In the genomic region with DNA sequence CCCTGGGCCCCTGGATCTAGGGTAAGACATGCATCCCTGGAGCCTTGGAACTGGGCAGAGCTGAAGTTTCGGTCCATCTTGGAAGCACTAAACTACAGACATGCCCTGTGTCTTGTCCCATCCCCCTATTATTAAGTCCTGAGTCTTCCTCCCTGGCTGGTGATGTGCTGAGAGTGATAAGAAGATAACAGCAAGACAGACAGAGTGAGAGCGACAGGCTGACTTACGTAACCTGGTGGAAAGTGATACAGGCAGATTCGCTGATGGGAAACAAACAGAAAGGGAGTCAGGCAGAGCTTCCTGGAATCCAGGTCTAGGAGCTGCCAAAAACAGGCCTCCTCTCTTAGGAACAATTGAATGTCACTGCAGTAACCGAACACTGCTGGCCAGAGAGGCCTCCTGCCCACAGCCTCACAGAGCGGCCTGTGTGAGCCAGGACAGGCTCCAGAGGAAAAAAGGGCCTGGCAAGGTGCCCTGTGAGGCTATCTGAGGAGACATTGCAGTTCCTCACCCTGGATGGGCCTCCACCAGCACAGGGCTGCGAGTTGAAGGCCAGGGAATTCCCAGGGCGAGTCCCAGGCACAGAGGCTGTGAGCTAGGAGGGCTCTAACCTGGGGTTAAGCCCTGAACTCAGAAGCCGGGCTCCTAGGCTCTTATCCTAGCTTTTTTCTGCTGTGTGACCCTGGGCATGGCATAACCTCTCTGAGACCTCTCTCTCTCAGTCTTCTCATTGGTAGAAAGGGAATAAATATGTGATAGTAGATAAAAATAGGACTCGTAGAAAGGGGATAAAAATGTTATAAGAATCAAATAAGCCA, we compare ENCODE assay signal across 1 cellular context.
TF ChIP-seq lines count a peak whose summit lies in the region.

No MANE protein-coding gene starts in this region.

TF ChIP-seq in HepG2, 621 proteins besides CTCF, POLR2A, EP300 and RAD21 (continued from another document and continues in another):
- TF ChIP-seq ZFX (CRISPR knock-in tag; IDR thresholded peaks at IDR 0.05; ENCODE audit: low read depth): peak; percentile 39; the same call in 1 of the 2 replicates
- TF ChIP-seq, protein P1, sequence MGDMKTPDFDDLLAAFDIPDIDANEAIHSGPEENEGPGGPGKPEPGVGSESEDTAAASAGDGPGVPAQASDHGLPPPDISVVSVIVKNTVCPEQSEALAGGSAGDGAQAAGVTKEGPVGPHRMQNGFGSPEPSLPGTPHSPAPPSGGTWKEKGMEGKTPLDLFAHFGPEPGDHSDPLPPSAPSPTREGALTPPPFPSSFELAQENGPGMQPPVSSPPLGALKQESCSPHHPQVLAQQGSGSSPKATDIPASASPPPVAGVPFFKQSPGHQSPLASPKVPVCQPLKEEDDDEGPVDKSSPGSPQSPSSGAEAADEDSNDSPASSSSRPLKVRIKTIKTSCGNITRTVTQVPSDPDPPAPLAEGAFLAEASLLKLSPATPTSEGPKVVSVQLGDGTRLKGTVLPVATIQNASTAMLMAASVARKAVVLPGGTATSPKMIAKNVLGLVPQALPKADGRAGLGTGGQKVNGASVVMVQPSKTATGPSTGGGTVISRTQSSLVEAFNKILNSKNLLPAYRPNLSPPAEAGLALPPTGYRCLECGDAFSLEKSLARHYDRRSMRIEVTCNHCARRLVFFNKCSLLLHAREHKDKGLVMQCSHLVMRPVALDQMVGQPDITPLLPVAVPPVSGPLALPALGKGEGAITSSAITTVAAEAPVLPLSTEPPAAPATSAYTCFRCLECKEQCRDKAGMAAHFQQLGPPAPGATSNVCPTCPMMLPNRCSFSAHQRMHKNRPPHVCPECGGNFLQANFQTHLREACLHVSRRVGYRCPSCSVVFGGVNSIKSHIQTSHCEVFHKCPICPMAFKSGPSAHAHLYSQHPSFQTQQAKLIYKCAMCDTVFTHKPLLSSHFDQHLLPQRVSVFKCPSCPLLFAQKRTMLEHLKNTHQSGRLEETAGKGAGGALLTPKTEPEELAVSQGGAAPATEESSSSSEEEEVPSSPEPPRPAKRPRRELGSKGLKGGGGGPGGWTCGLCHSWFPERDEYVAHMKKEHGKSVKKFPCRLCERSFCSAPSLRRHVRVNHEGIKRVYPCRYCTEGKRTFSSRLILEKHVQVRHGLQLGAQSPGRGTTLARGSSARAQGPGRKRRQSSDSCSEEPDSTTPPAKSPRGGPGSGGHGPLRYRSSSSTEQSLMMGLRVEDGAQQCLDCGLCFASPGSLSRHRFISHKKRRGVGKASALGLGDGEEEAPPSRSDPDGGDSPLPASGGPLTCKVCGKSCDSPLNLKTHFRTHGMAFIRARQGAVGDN (CRISPR knock-in tag; IDR thresholded peaks at IDR 0.05): peak; percentile 60
- TF ChIP-seq, protein P2, sequence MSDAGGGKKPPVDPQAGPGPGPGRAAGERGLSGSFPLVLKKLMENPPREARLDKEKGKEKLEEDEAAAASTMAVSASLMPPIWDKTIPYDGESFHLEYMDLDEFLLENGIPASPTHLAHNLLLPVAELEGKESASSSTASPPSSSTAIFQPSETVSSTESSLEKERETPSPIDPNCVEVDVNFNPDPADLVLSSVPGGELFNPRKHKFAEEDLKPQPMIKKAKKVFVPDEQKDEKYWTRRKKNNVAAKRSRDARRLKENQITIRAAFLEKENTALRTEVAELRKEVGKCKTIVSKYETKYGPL (CRISPR knock-in tag; IDR thresholded peaks at IDR 0.05): peak; percentile 80
- TF ChIP-seq CBFB (CRISPR knock-in tag; IDR thresholded peaks at IDR 0.05): no peak
- no peak for TF ChIP-seq NR2F6 (IDR thresholded peaks at IDR 0.05)
- TF ChIP-seq NR2F6 (CRISPR knock-in tag; IDR thresholded peaks at IDR 0.05): no peak
- TF ChIP-seq REL (CRISPR knock-in tag; conservative IDR thresholded peaks at IDR 0.05): no peak
- no peak for TF ChIP-seq GLI4 (CRISPR knock-in tag; IDR thresholded peaks at IDR 0.05; ENCODE audit: borderline replicate concordance)
- TF ChIP-seq KMT2A (CRISPR knock-in tag; IDR thresholded peaks at IDR 0.05): no peak
- TF ChIP-seq HHEX (CRISPR knock-in tag; IDR thresholded peaks at IDR 0.05): no peak
- no peak for TF ChIP-seq ZNF136 (CRISPR knock-in tag; IDR thresholded peaks at IDR 0.05; ENCODE audit: low read depth)
- TF ChIP-seq ZNF598 (CRISPR knock-in tag; IDR thresholded peaks at IDR 0.05; ENCODE audit: borderline replicate concordance): peak; percentile 63; the same call in 1 of the 2 replicates
- TF ChIP-seq ERF (CRISPR knock-in tag; IDR thresholded peaks at IDR 0.05): no peak
- TF ChIP-seq ZNF205 (CRISPR knock-in tag; IDR thresholded peaks at IDR 0.05): 0 out of 2 replicates have a peak, but pooled peaks have one; percentile 12
- TF ChIP-seq RXRA (CRISPR knock-in tag; IDR thresholded peaks at IDR 0.05): peak; percentile 52; the same call in 1 of the 2 replicates
- TF ChIP-seq NRL (CRISPR knock-in tag; IDR thresholded peaks at IDR 0.05; ENCODE audit: borderline replicate concordance): 0 out of 2 replicates have a peak, but pooled peaks have one; percentile 31
- peak; percentile 35; the same call in 1 of the 2 replicates for TF ChIP-seq KAT8 (CRISPR knock-in tag; IDR thresholded peaks at IDR 0.05)
- no peak; the same call in 1 of the 2 replicates for TF ChIP-seq HDAC1 (CRISPR knock-in tag; IDR thresholded peaks at IDR 0.05)
- TF ChIP-seq, protein P3, sequence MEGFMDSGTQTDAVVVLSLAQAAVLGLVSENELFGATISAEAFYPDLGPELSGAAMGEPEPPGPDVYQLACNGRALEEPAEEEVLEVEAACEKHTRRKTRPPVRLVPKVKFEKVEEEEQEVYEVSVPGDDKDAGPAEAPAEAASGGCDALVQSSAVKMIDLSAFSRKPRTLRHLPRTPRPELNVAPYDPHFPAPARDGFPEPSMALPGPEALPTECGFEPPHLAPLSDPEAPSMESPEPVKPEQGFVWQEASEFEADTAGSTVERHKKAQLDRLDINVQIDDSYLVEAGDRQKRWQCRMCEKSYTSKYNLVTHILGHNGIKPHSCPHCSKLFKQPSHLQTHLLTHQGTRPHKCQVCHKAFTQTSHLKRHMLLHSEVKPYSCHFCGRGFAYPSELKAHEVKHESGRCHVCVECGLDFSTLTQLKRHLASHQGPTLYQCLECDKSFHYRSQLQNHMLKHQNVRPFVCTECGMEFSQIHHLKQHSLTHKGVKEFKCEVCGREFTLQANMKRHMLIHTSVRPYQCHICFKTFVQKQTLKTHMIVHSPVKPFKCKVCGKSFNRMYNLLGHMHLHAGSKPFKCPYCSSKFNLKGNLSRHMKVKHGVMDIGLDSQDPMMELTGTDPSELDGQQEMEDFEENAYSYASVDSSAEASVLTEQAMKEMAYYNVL (CRISPR knock-in tag; IDR thresholded peaks at IDR 0.05; ENCODE audit: borderline replicate concordance): 0 out of 2 replicates have a peak, but pooled peaks have one; percentile 41
- 0 out of 2 replicates have a peak, but pooled peaks have one; percentile 29 for TF ChIP-seq DNMT1 (CRISPR knock-in tag; IDR thresholded peaks at IDR 0.05)
- TF ChIP-seq ZBTB21 (CRISPR knock-in tag; IDR thresholded peaks at IDR 0.05): no peak
- peak; percentile 45; the same call in 1 of the 2 replicates for TF ChIP-seq ZNF737 (CRISPR knock-in tag; IDR thresholded peaks at IDR 0.05; ENCODE audit: borderline replicate concordance)
- TF ChIP-seq, protein P4, sequence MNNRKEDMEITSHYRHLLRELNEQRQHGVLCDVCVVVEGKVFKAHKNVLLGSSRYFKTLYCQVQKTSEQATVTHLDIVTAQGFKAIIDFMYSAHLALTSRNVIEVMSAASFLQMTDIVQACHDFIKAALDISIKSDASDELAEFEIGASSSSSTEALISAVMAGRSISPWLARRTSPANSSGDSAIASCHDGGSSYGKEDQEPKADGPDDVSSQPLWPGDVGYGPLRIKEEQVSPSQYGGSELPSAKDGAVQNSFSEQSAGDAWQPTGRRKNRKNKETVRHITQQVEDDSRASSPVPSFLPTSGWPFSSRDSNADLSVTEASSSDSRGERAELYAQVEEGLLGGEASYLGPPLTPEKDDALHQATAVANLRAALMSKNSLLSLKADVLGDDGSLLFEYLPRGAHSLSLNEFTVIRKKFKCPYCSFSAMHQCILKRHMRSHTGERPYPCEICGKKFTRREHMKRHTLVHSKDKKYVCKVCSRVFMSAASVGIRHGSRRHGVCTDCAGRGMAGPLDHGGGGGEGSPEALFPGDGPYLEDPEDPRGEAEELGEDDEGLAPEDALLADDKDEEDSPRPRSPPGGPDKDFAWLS (CRISPR knock-in tag; IDR thresholded peaks at IDR 0.05; ENCODE audit: borderline replicate concordance): no peak
- TF ChIP-seq HMG20A (CRISPR knock-in tag; IDR thresholded peaks at IDR 0.05; ENCODE audit: borderline replicate concordance): peak; percentile 55
- peak; percentile 52; the same call in 1 of the 2 replicates for TF ChIP-seq ZNF605 (CRISPR knock-in tag; IDR thresholded peaks at IDR 0.05)
- TF ChIP-seq HOXA5 (CRISPR knock-in tag; IDR thresholded peaks at IDR 0.05): peak; percentile 57; the same call in 1 of the 2 replicates
- TF ChIP-seq, protein P5, sequence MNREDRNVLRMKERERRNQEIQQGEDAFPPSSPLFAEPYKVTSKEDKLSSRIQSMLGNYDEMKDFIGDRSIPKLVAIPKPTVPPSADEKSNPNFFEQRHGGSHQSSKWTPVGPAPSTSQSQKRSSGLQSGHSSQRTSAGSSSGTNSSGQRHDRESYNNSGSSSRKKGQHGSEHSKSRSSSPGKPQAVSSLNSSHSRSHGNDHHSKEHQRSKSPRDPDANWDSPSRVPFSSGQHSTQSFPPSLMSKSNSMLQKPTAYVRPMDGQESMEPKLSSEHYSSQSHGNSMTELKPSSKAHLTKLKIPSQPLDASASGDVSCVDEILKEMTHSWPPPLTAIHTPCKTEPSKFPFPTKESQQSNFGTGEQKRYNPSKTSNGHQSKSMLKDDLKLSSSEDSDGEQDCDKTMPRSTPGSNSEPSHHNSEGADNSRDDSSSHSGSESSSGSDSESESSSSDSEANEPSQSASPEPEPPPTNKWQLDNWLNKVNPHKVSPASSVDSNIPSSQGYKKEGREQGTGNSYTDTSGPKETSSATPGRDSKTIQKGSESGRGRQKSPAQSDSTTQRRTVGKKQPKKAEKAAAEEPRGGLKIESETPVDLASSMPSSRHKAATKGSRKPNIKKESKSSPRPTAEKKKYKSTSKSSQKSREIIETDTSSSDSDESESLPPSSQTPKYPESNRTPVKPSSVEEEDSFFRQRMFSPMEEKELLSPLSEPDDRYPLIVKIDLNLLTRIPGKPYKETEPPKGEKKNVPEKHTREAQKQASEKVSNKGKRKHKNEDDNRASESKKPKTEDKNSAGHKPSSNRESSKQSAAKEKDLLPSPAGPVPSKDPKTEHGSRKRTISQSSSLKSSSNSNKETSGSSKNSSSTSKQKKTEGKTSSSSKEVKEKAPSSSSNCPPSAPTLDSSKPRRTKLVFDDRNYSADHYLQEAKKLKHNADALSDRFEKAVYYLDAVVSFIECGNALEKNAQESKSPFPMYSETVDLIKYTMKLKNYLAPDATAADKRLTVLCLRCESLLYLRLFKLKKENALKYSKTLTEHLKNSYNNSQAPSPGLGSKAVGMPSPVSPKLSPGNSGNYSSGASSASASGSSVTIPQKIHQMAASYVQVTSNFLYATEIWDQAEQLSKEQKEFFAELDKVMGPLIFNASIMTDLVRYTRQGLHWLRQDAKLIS (CRISPR knock-in tag; IDR thresholded peaks at IDR 0.05): no peak
- TF ChIP-seq FOXC1 (CRISPR knock-in tag; IDR thresholded peaks at IDR 0.05; ENCODE audit: borderline replicate concordance): 0 out of 2 replicates have a peak, but pooled peaks have one; percentile 24
- TF ChIP-seq ZNF660 (CRISPR knock-in tag; IDR thresholded peaks at IDR 0.05; ENCODE audit: borderline replicate concordance, low read depth): no peak
- TF ChIP-seq ETV5 (CRISPR knock-in tag; IDR thresholded peaks at IDR 0.05; ENCODE audit: borderline replicate concordance): no peak
- TF ChIP-seq ELF3 (CRISPR knock-in tag; IDR thresholded peaks at IDR 0.05): peak; percentile 36; the same call in 1 of the 2 replicates
- peak; percentile 44; the same call in 1 of the 2 replicates for TF ChIP-seq SPEN (CRISPR knock-in tag; IDR thresholded peaks at IDR 0.05; ENCODE audit: low read depth)
- TF ChIP-seq RFXAP (CRISPR knock-in tag; IDR thresholded peaks at IDR 0.05; ENCODE audit: borderline replicate concordance): no peak
- TF ChIP-seq, protein P6, sequence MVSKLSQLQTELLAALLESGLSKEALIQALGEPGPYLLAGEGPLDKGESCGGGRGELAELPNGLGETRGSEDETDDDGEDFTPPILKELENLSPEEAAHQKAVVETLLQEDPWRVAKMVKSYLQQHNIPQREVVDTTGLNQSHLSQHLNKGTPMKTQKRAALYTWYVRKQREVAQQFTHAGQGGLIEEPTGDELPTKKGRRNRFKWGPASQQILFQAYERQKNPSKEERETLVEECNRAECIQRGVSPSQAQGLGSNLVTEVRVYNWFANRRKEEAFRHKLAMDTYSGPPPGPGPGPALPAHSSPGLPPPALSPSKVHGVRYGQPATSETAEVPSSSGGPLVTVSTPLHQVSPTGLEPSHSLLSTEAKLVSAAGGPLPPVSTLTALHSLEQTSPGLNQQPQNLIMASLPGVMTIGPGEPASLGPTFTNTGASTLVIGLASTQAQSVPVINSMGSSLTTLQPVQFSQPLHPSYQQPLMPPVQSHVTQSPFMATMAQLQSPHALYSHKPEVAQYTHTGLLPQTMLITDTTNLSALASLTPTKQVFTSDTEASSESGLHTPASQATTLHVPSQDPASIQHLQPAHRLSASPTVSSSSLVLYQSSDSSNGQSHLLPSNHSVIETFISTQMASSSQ (IDR thresholded peaks at IDR 0.05; ENCODE audit: low read depth): no peak
- TF ChIP-seq, protein P6 (CRISPR knock-in tag; IDR thresholded peaks at IDR 0.05; ENCODE audit: borderline replicate concordance): no peak
- no peak for TF ChIP-seq ZNF333 (CRISPR knock-in tag; IDR thresholded peaks at IDR 0.05; ENCODE audit: borderline replicate concordance)
- peak; percentile 49; the same call in 1 of the 2 replicates for TF ChIP-seq ZNF501 (CRISPR knock-in tag; IDR thresholded peaks at IDR 0.05)
- TF ChIP-seq, protein P7, sequence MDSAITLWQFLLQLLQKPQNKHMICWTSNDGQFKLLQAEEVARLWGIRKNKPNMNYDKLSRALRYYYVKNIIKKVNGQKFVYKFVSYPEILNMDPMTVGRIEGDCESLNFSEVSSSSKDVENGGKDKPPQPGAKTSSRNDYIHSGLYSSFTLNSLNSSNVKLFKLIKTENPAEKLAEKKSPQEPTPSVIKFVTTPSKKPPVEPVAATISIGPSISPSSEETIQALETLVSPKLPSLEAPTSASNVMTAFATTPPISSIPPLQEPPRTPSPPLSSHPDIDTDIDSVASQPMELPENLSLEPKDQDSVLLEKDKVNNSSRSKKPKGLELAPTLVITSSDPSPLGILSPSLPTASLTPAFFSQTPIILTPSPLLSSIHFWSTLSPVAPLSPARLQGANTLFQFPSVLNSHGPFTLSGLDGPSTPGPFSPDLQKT (CRISPR knock-in tag; IDR thresholded peaks at IDR 0.05; ENCODE audit: borderline replicate concordance): no peak
- no peak for TF ChIP-seq ZKSCAN8 (CRISPR knock-in tag; IDR thresholded peaks at IDR 0.05; ENCODE audit: borderline replicate concordance)
- peak; percentile 32 for TF ChIP-seq ASH2L (IDR thresholded peaks at IDR 0.05; ENCODE audit: insufficient read length, low read depth, low read length)
- 0 out of 2 replicates have a peak, but pooled peaks have one; percentile 42 for TF ChIP-seq ZSCAN21 (CRISPR knock-in tag; IDR thresholded peaks at IDR 0.05; ENCODE audit: borderline replicate concordance)
